ENCODE assay signal across 9 cellular contexts in genomic region chr6:158409451-158409850, GRCh38.
DNase-seq lines count a peak whose midpoint lies in the region; ATAC-seq and TF ChIP-seq lines count a peak whose summit lies in the region.
"Had no signal": no experiment of that assay in that cellular context is flagged by ENCODE, and none has a peak within 500 bp of the region (broad histone marks: within the 10 kb centered on the region; RNA-seq: fewer than 3 reads in every experiment).

No MANE protein-coding gene starts in this region.

- in situ Hi-C loops in KBM-7 (cut with MboI; ENCODE audit: low pct_unique_long_range_greater_than_20kb, low sequenced_read_pairs), result no loop called here

- H3K4me1 Mint-ChIP-seq in activated naive CD8-positive, alpha-beta T cell treated with anti-CD3 and anti-CD28 coated beads for 36 hours, result peaks cover 2% of the 10 kb centered on the region
- H3K4me1 Mint-ChIP-seq in endodermal cell, result peaks cover 5% of the 10 kb centered on the region

- no peak for TF ChIP-seq POLR2A in heart left ventricle (IDR thresholded peaks at IDR 0.05)

- H3K27ac Mint-ChIP-seq in activated naive CD8-positive, alpha-beta T cell treated with anti-CD3 and anti-CD28 coated beads for 36 hours, result no peak overlapping the region
- no peak overlapping the region for H3K27ac Mint-ChIP-seq in endodermal cell

- H3K27me3 ChIP-seq in heart left ventricle, result no peaks in the 10 kb centered on the region
- H3K27me3 ChIP-seq in thoracic aorta (replicated peaks; ENCODE audit: insufficient read depth), result no peaks in the 10 kb centered on the region
- H3K27me3 ChIP-seq in endodermal cell (ENCODE audit: control insufficient read depth, insufficient read depth, low read length, poor library complexity, severe bottlenecking), result no peaks in the 10 kb centered on the region
- H3K27me3 ChIP-seq: breast epithelium had no signal

- TF ChIP-seq CTCF in heart left ventricle (IDR thresholded peaks at IDR 0.05), result no peak
- TF ChIP-seq CTCF in thoracic aorta (IDR thresholded peaks at IDR 0.05), result no peak
- no peak for TF ChIP-seq CTCF in endodermal cell (conservative IDR thresholded peaks at IDR 0.05)

- no peak overlapping the region for H3K9ac ChIP-seq in endodermal cell (ENCODE audit: extremely low read depth, low read length, poor library complexity, severe bottlenecking)

- 37 to 54% (median 41%) methylated on average over 3 of the region's 3 CpGs for WGBS in heart left ventricle, 4 donors
- 92 to 97% methylated on average over 3 of the region's 3 CpGs for WGBS in endodermal cell (ENCODE audit: insufficient coverage in 1 of 2, insufficient read length in 1 of 2), 2 experiments

- ATAC-seq in heart left ventricle, result peak; percentile 53 to 82 (median 78)
- ATAC-seq in thoracic aorta (ENCODE audit: insufficient number of reproducible peaks, low FRiP score, low read depth), result no peak

- H3K36me3 Mint-ChIP-seq in activated naive CD8-positive, alpha-beta T cell treated with anti-CD3 and anti-CD28 coated beads for 36 hours, result no peaks in the 10 kb centered on the region
- H3K36me3 Mint-ChIP-seq in endodermal cell (ENCODE audit: low read depth), result peaks cover 27% of the 10 kb centered on the region

- no peaks in the 10 kb centered on the region for H3K9me3 Mint-ChIP-seq in activated naive CD8-positive, alpha-beta T cell treated with anti-CD3 and anti-CD28 coated beads for 36 hours
- peaks cover 5% of the 10 kb centered on the region for H3K9me3 Mint-ChIP-seq in endodermal cell

- H3K4me3 ChIP-seq in heart left ventricle (no peak overlapping the region), thoracic aorta (no peak overlapping the region), endodermal cell (ENCODE audit: low read length) (no peak overlapping the region)
- H3K4me3 ChIP-seq: breast epithelium had no signal

- H3K9me3 ChIP-seq in heart left ventricle (no peaks in the 10 kb centered on the region), thoracic aorta (no peaks in the 10 kb centered on the region), endodermal cell (ENCODE audit: control insufficient read depth, low read length) (peaks cover 15% of the 10 kb centered on the region)
- H3K9me3 ChIP-seq: breast epithelium had no signal

- peaks cover 0 to 44% (median 28%) of the 10 kb centered on the region in 12 donors for H3K4me1 ChIP-seq in heart left ventricle
- H3K4me1 ChIP-seq in thoracic aorta (ENCODE audit: control insufficient read depth in 1 of 2, low read depth in 2 of 2), result peaks cover 15 to 28% of the 10 kb centered on the region in 2 donors
- no peaks in the 10 kb centered on the region for H3K4me1 ChIP-seq in endodermal cell (ENCODE audit: control insufficient read depth, insufficient read depth, low read length)
- H3K4me1 ChIP-seq: breast epithelium had no signal

- H3K27me3 Mint-ChIP-seq in activated naive CD8-positive, alpha-beta T cell treated with anti-CD3 and anti-CD28 coated beads for 36 hours, result no peaks in the 10 kb centered on the region
- H3K27me3 Mint-ChIP-seq in endodermal cell (ENCODE audit: insufficient read depth), result no peaks in the 10 kb centered on the region

- intact Hi-C loops in heart left ventricle (cut with DNase I), result loop anchor here in 2 of 10 donors (5.0 to 10.0 kb wide), 2 partner anchors 177 to 185 kb away; no protein-coding TSS in a partner anchor

- H3K27ac ChIP-seq in heart left ventricle, result peak overlapping the region in 10 of 12 donors; percentile 14 to 71 (median 52)
- peak overlapping the region; percentile 35 to 60 for H3K27ac ChIP-seq in thoracic aorta
- H3K27ac ChIP-seq in endodermal cell (ENCODE audit: low read depth, low read length), result no peak overlapping the region

- H3K36me3 ChIP-seq in heart left ventricle (peaks cover 0 to 13% (median 6%) of the 10 kb centered on the region in 9 donors), thoracic aorta (peaks cover 5% of the 10 kb centered on the region), endodermal cell (ENCODE audit: control insufficient read depth, insufficient read depth, low read length) (peaks cover 25% of the 10 kb centered on the region)
- H3K36me3 ChIP-seq: breast epithelium had no signal

- no peak overlapping the region for H3K4me3 Mint-ChIP-seq in activated naive CD8-positive, alpha-beta T cell treated with anti-CD3 and anti-CD28 coated beads for 36 hours
- no peak overlapping the region for H3K4me3 Mint-ChIP-seq in endodermal cell

- peak; percentile 84 for DNase-seq in KBM-7
- peak; percentile 32 for DNase-seq in UCSD-AML1 (lab: John Stamatoyannopoulos, UW; ENCODE audit: unreplicated experiment)
- DNase-seq in heart left ventricle, result peak in 2 of 5 donors; percentile 45 to 53
- DNase-seq in thoracic aorta (ENCODE audit: low spot score), result no peak
- no peak for DNase-seq in activated naive CD8-positive, alpha-beta T cell treated with anti-CD3 and anti-CD28 coated beads for 36 hours
- no peak for DNase-seq in NCI-H2227 (lab: John Stamatoyannopoulos, UW; ENCODE audit: unreplicated experiment)
- no peak for DNase-seq in endodermal cell
- DNase-seq: NCI-H1105 treated with DMSO at 0.1 percent for 48 hours had no signal

Comparison
In these comparisons a context has a peak if more than half of its experiments do, and no peak if none do; other contexts are left out.
1. DNase-seq: peak in KBM-7 (single experiment) and UCSD-AML1 (single experiment); none in thoracic aorta (single experiment), activated naive CD8-positive, alpha-beta T cell treated with anti-CD3 and anti-CD28 coated beads for 36 hours (single experiment), NCI-H2227 (single experiment) and endodermal cell (single experiment).